In the genomic region with DNA sequence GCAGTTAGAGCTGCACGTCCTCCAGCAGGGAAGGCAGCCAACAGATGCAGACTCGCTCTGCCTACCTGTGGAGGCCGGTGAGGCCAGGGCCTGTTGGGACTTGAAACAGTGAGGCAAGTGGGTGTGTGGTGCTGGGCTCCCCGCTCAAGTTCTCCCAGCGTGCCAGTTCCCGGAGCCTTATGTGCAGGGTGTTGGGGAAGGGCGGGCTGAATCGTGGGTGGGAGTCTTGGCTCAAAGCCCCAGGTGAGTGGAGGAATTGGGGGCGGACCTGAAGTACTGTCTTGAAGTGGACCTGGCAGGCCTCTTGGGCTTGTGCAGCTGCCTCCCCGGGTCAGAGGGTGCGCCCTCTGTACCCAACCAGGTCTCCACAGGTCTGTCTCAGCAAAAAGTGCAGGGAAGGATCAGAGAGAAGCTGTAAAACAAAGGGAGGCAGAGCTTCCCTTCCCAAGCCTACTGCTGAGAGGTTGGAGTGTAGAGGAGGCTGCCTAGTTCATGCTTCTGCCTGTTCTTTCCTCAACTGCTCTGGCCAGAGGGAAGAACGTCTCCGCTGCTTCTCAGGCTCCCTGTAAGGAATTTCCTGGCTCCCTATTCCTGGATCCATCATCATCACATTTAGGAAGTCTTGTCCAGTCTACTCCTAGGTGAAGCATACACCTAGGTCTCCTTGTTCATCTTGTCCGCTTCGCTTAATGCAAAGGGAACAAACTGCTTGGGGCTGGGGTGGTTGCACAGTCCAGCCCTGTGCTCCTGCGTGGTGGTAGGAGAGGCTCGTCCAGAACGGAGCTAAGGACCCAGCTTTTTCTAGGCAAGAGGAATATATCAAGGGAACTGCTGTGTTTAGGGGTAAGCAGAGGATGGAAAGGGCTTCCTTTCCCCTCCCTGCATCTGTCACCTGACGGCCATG, we compare ENCODE assay signal across 11 cellular contexts. TPM values are rescaled to one million over a fixed set of nuclear protein-coding genes. Genes with fewer than 3 reads are reported as not detected.
A peak's percentile ranks its signal among the peaks of the same experiment; 100 is the strongest.
DNase-seq lines count a peak whose midpoint lies in the region; ATAC-seq and TF ChIP-seq lines count a peak whose summit lies in the region.
"Had no signal": no experiment of that assay in that cellular context is flagged by ENCODE, and none has a peak within 500 bp of the region (broad histone marks: within the 10 kb centered on the region; RNA-seq: fewer than 3 reads in every experiment).

No MANE protein-coding gene starts in this region.

- intact Hi-C loops in HCT116 (cut with micrococcal nuclease) = loop anchor here (2.0 to 5.0 kb wide), 2 partner anchors 559 to 790 kb away; no protein-coding TSS in a partner anchor

- H3K27ac ChIP-seq in HCT116 (ENCODE audit: low read depth, low read length) = no peak overlapping the region
- H3K27ac ChIP-seq in osteoblast (ENCODE audit: low read depth, low read length) = no peak overlapping the region
- H3K27ac ChIP-seq: left ventricle myocardium inferior had no signal

- H3K4me3 ChIP-seq in HCT116 (replicated peaks in 1 of 2; ENCODE audit: low read depth in 1 of 2, low read length in 2 of 2) (no peak overlapping the region), osteoblast (ENCODE audit: insufficient read depth, low read length) (no peak overlapping the region)
- H3K4me3 ChIP-seq: breast epithelium, HAP-1, left ventricle myocardium inferior had no signal

- H3K27ac Mint-ChIP-seq in activated T-helper 17 cell treated with anti-CD3 and anti-CD28 coated beads, Interleukin-2, amount 50 U/mL, for 72 hours = peak overlapping the region; percentile 91

- H2AFZ ChIP-seq in HCT116 (ENCODE audit: low read depth, low read length, poor library complexity, severe bottlenecking) (no peak overlapping the region), osteoblast (ENCODE audit: low read length) (no peak overlapping the region)

- RAD21 ChIA-PET in HCT116 (lab: Charles Lee; ENCODE audit: low non-redundant PET in 1 of 2, low total read pairs in 2 of 2, uncharacterized antibody in 2 of 2, unreplicated experiment in 2 of 2) = no interaction called here

- POLR2A ChIA-PET in HCT116 (lab: Charles Lee) = no interaction called here

- H3K79me2 ChIP-seq in HCT116 (ENCODE audit: insufficient read depth, low read length) = no peaks in the 10 kb centered on the region; the same call in 1 of the 2 replicates
- no peaks in the 10 kb centered on the region for H3K79me2 ChIP-seq in osteoblast (ENCODE audit: insufficient read depth, low read length)

- peaks cover 45% of the 10 kb centered on the region for H3K36me3 Mint-ChIP-seq in activated T-helper 17 cell treated with anti-CD3 and anti-CD28 coated beads, Interleukin-2, amount 50 U/mL, for 72 hours (ENCODE audit: low read depth)

- H3K9ac ChIP-seq in HCT116 (ENCODE audit: low read length) = no peak overlapping the region

- no peaks in the 10 kb centered on the region for H3K27me3 Mint-ChIP-seq in activated T-helper 17 cell treated with anti-CD3 and anti-CD28 coated beads, Interleukin-2, amount 50 U/mL, for 72 hours

- TF ChIP-seq RAD21 in HCT116 (IDR thresholded peaks at IDR 0.05; ENCODE audit: low read depth) = no peak

- H3K36me3 ChIP-seq in HCT116 (ENCODE audit: control insufficient read depth in 1 of 2, insufficient read depth in 2 of 2, low read length in 2 of 2) = peaks cover 29 to 42% of the 10 kb centered on the region in 2 experiments; a peak in 3 of 4 replicates
- peaks cover 35% of the 10 kb centered on the region for H3K36me3 ChIP-seq in osteoblast (ENCODE audit: insufficient read depth, low read length)

- H3K4me1 ChIP-seq in HCT116 (ENCODE audit: control insufficient read depth in 1 of 2, insufficient read depth in 2 of 2, low read length in 2 of 2) (peaks cover 0 to 14% of the 10 kb centered on the region in 2 experiments; a peak in 1 of 4 replicates), osteoblast (ENCODE audit: insufficient read depth, low read length) (peaks cover 29% of the 10 kb centered on the region)
- H3K4me1 ChIP-seq: HAP-1 had no signal

- H3K9me2 ChIP-seq in HCT116 (ENCODE audit: insufficient read depth) = no peaks in the 10 kb centered on the region

- TF ChIP-seq CTCF in HCT116 (IDR thresholded peaks at IDR 0.05 in 2 of 3, conservative IDR thresholded peaks at IDR 0.05 in 1 of 3; ENCODE audit: borderline replicate concordance in 1 of 3, insufficient read depth in 1 of 3, low read depth in 2 of 3, low read length in 2 of 3) (no peak), osteoblast (IDR thresholded peaks at IDR 0.05; ENCODE audit: extremely low read depth, low read depth, low read length) (no peak)

- H3K4me3 Mint-ChIP-seq in activated T-helper 17 cell treated with anti-CD3 and anti-CD28 coated beads, Interleukin-2, amount 50 U/mL, for 72 hours = peak overlapping the region; percentile 74

- DNase-seq in DMS79 treated with DMSO at 0.1 percent for 48 hours (lab: John Stamatoyannopoulos, UW) (peak; percentile 94), HCT116 (ENCODE audit: low read depth, low spot score) (no peak), osteoblast (ENCODE audit: insufficient read length, low spot score, missing footprints) (peak; percentile 39), NCI-H1436 treated with DMSO at 0.1 percent for 48 hours (lab: John Stamatoyannopoulos, UW) (no peak), OCI-M2 (lab: John Stamatoyannopoulos, UW; ENCODE audit: unreplicated experiment) (no peak), NCI-H2107 treated with DMSO at 0.1 percent for 48 hours (lab: John Stamatoyannopoulos, UW; ENCODE audit: unreplicated experiment) (no peak)
- DNase-seq: left ventricle myocardium inferior had no signal

- ATAC-seq in HCT116 = peak; percentile 10; the same call in 1 of the 2 replicates
- ATAC-seq in activated T-helper 17 cell treated with anti-CD3 and anti-CD28 coated beads, Interleukin-2, amount 50 U/mL, for 72 hours (replicated peaks) = no peak

- no peaks in the 10 kb centered on the region for H3K27me3 ChIP-seq in HCT116 (ENCODE audit: insufficient read depth, low read length)
- no peaks in the 10 kb centered on the region for H3K27me3 ChIP-seq in osteoblast (ENCODE audit: insufficient read depth, low read length)
- H3K27me3 ChIP-seq: breast epithelium had no signal

- no peaks in the 10 kb centered on the region for H4K20me1 ChIP-seq in HCT116 (ENCODE audit: insufficient read depth)
- H4K20me1 ChIP-seq in osteoblast (ENCODE audit: insufficient read depth, low read length) = peaks cover 7% of the 10 kb centered on the region

- H3K9me3 ChIP-seq in HCT116 (ENCODE audit: control insufficient read depth in 1 of 2, insufficient read depth in 1 of 2, low read depth in 1 of 2, low read length in 2 of 2) (no peaks in the 10 kb centered on the region), osteoblast (ENCODE audit: low read depth, low read length) (no peaks in the 10 kb centered on the region)
- H3K9me3 ChIP-seq: breast epithelium, HAP-1, left ventricle myocardium inferior had no signal

- no peaks in the 10 kb centered on the region for H3K9me3 Mint-ChIP-seq in activated T-helper 17 cell treated with anti-CD3 and anti-CD28 coated beads, Interleukin-2, amount 50 U/mL, for 72 hours

- no TSS peak for BruUV-seq in HCT116 (replicated peaks; lab: Mats Ljungman, UMichigan)

- CTCF ChIA-PET in HCT116 (lab: Charles Lee) = interaction anchor here (0.9 to 1.4 kb wide), 2 partner anchors 13 to 808 kb away, joined by 3 read pairs; no protein-coding TSS in a partner anchor

- TF ChIP-seq POLR2A in HCT116 (IDR thresholded peaks at IDR 0.05; ENCODE audit: borderline replicate concordance, extremely low read depth, insufficient read depth, insufficient read length) = no peak

- peaks cover 39% of the 10 kb centered on the region for H3K4me1 Mint-ChIP-seq in activated T-helper 17 cell treated with anti-CD3 and anti-CD28 coated beads, Interleukin-2, amount 50 U/mL, for 72 hours

- H3K4me2 ChIP-seq in HCT116 (ENCODE audit: low read length) (no peak overlapping the region), osteoblast (ENCODE audit: insufficient read depth, low read length) (no peak overlapping the region)

RNA-seq across cellular contexts. Expression of a gene that starts 14.9 kb away (rescaled TPM):
- total RNA-seq in HCT116 (2021; ENCODE audit: unreplicated experiment) (47.5 TPM), osteoblast (38.7 and 39.8 TPM in 2 replicates)
- 14.0 and 20.2 TPM in 2 replicates for polyA plus RNA-seq in HCT116 (2012)
- 10 to 100 TPM; 41.1 to 60.8 TPM for total RNA-seq in activated T-helper 17 cell treated with anti-CD3 and anti-CD28 coated beads, Interleukin-2, amount 50 U/mL, for 72 hours

RNA-seq across cellular contexts. Expression of a gene that starts 19.1 kb away (rescaled TPM):
- total RNA-seq in HCT116 (2021; ENCODE audit: unreplicated experiment) (not detected), osteoblast (under 0.01 TPM in 2 replicates)
- 0.08 TPM in 1 of 2 replicates, not detected in the other for polyA plus RNA-seq in HCT116 (2012)
- under 1 TPM; 0.11 TPM for total RNA-seq in activated T-helper 17 cell treated with anti-CD3 and anti-CD28 coated beads, Interleukin-2, amount 50 U/mL, for 72 hours
- total RNA-seq: pulmonary artery endothelial cell had no signal

RNA-seq across cellular contexts. Expression of a gene that starts 22.1 kb away (rescaled TPM):
- total RNA-seq in HCT116 (2021; ENCODE audit: unreplicated experiment) = 22.5 TPM
- polyA plus RNA-seq in HCT116 (2012) = 27.5 and 29.5 TPM in 2 replicates
- total RNA-seq in activated T-helper 17 cell treated with anti-CD3 and anti-CD28 coated beads, Interleukin-2, amount 50 U/mL, for 72 hours = 10 to 100 TPM in 1 of 2 donors, 1 to 10 TPM in 1; 8.6 to 15.5 TPM
- total RNA-seq in osteoblast = 21.4 and 25.6 TPM in 2 replicates

RNA-seq across cellular contexts. Expression of a gene that starts 37.6 kb away (rescaled TPM):
- total RNA-seq in HCT116 (2021; ENCODE audit: unreplicated experiment) = 74.4 TPM
- polyA plus RNA-seq in HCT116 (2012) = 31.9 and 37.4 TPM in 2 replicates
- total RNA-seq in activated T-helper 17 cell treated with anti-CD3 and anti-CD28 coated beads, Interleukin-2, amount 50 U/mL, for 72 hours = 100 to 1,000 TPM in 1 of 2 donors, 10 to 100 TPM in 1; 77.5 to 129 TPM
- total RNA-seq in osteoblast = 68.7 and 76.7 TPM in 2 replicates

Comparison
In these comparisons a context has a peak if more than half of its experiments do, and no peak if none do; other contexts are left out.
1. DNase-seq: peak in DMS79 treated with DMSO at 0.1 percent for 48 hours (single experiment) and osteoblast (single experiment); none in HCT116 (single experiment), NCI-H1436 treated with DMSO at 0.1 percent for 48 hours (single experiment), OCI-M2 (single experiment) and NCI-H2107 treated with DMSO at 0.1 percent for 48 hours (single experiment).